Comparison of ENCODE assay signal across 31 cellular contexts in the genomic region with DNA sequence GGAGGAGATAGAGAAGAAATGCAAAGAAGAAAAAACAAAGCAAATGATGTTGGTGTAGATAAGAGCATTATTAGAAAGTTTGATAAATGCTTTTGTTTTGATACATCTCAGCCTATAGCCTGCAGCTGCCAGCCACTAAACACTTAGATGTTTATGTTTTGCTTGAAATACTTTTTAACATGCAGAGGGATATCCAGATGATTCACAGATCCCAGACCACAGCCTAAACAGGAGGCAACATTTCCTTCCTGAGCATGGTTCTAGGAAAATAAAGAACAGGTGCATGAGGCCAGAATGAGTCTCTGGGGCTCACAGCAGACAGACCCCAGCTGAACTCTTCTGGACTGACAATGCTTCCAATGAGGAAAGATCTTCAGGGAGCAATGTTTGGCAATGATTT.
DNase-seq lines count a peak whose midpoint lies in the region; ATAC-seq, FAIRE-seq and TF ChIP-seq lines count a peak whose summit lies in the region.
"Had no signal": no experiment of that assay in that cellular context is flagged by ENCODE, and none has a peak within 500 bp of the region (broad histone marks: within the 10 kb centered on the region; RNA-seq: fewer than 3 reads in every experiment).

No MANE protein-coding gene starts in this region.

- POLR2A ChIA-PET in SK-N-SH (lab: Yijun Ruan, JAX) (no interaction called here), endothelial cell of umbilical vein (lab: Charles Lee) (no interaction called here)

- no peak overlapping the region for H3K9ac ChIP-seq in SK-N-SH
- H3K9ac ChIP-seq in endothelial cell of umbilical vein (replicated peaks; ENCODE audit: extremely low read depth, insufficient read depth, low read length), result no peak overlapping the region

- H3K79me2 ChIP-seq in SK-N-SH (ENCODE audit: insufficient read depth), result no peaks in the 10 kb centered on the region
- no peaks in the 10 kb centered on the region for H3K79me2 ChIP-seq in endothelial cell of umbilical vein (ENCODE audit: control insufficient read depth, insufficient read depth, low read length)

- H3K9me3 ChIP-seq in SK-N-SH, result no peaks in the 10 kb centered on the region
- H3K9me3 ChIP-seq in endothelial cell of umbilical vein (replicated peaks; ENCODE audit: control insufficient read depth, insufficient read depth, low read length), result no peaks in the 10 kb centered on the region
- H3K9me3 ChIP-seq: adrenal gland, tibial artery had no signal

- TF ChIP-seq POLR2A in endothelial cell of umbilical vein (IDR thresholded peaks at IDR 0.05; ENCODE audit: low read depth, low read length) (peak; percentile 60), erythroblast (IDR thresholded peaks at IDR 0.05; ENCODE audit: low read length) (no peak)

- no peaks in the 10 kb centered on the region for H3K9me1 ChIP-seq in endothelial cell of umbilical vein (replicated peaks; ENCODE audit: control insufficient read depth, extremely low read depth, insufficient read depth, low read length)

- H3K4me3 ChIP-seq in SK-N-SH (ENCODE audit: low read depth in 2 of 2, low read length in 1 of 2), result no peak overlapping the region
- H3K4me3 ChIP-seq in endothelial cell of umbilical vein (replicated peaks in 1 of 3; ENCODE audit: insufficient read depth in 1 of 3, low read depth in 1 of 3, low read length in 3 of 3), result no peak overlapping the region
- H3K4me3 ChIP-seq in skeletal muscle cell (ENCODE audit: low read depth, low read length), result no peak overlapping the region
- H3K4me3 ChIP-seq: adrenal gland, PC-9, tibial artery had no signal

- no peak for TF ChIP-seq EP300 in SK-N-SH (IDR thresholded peaks at IDR 0.05; ENCODE audit: borderline replicate concordance in 1 of 2, low read depth in 1 of 2, low read length in 1 of 2)

- dilution Hi-C loops in endothelial cell of umbilical vein (cut with MboI; ENCODE audit: extremely low pct_ligation_motif_present, low sequenced_read_pairs), result no loop called here

- DNase-seq in SK-N-SH (no peak), RPMI7951 (ENCODE audit: low read depth) (peak; percentile 13), endothelial cell of umbilical vein (ENCODE audit: low read depth, low spot score) (peak; percentile 98), skeletal muscle cell (ENCODE audit: low read depth) (peak; percentile 27), erythroblast (lab: John Stamatoyannopoulos, UW) (no peak), OCI-M2 (lab: John Stamatoyannopoulos, UW; ENCODE audit: unreplicated experiment) (no peak)
- DNase-seq: activated CD4-positive, alpha-beta memory T cell treated with anti-CD3 and anti-CD28 coated beads, Interleukin-2, amount 10 ng/mL, durations not matched to agents 7 days and 5 days; activated CD8-positive, alpha-beta memory T cell treated with anti-CD3 and anti-CD28 coated beads, Interleukin-2, amount 50 U/mL, for 4 hours; activated naive CD4-positive, alpha-beta T cell treated with Interleukin-2 at 50 U/mL for 16 hours; adrenal gland; brain microvascular endothelial cell; Calu3; CD4-positive, CD25-positive, alpha-beta regulatory T cell; cerebellar nuclear complex; EL; Kasumi-1; NCI-H1694; NCI-H524; PC-9; stimulated activated CD4-positive, alpha-beta T cell treated with anti-CD3 and anti-CD28 coated beads, Interleukin-4, amount 100 ng/mL, for 1 hour; tibial artery had no signal

- peaks cover 0 to 7% of the 10 kb centered on the region in 2 experiments; a peak in 2 of 4 replicates for H3K4me1 ChIP-seq in SK-N-SH (ENCODE audit: control insufficient read depth in 1 of 2, insufficient read depth in 2 of 2, low read depth in 1 of 2, low read length in 1 of 2)
- H3K4me1 ChIP-seq in endothelial cell of umbilical vein (ENCODE audit: control insufficient read depth, extremely low read depth, insufficient read depth, low read length), result peaks cover 19% of the 10 kb centered on the region
- H3K4me1 ChIP-seq: tibial artery had no signal

- CTCF ChIA-PET in SK-N-SH (lab: Yijun Ruan, JAX), result no interaction called here
- CTCF ChIA-PET in endothelial cell of umbilical vein (lab: Charles Lee), result interaction anchor here (0.7 to 2.0 kb wide), 3 partner anchors 30 to 387 kb away, joined by 3 to 5 read pairs (median 3); no protein-coding TSS in a partner anchor

- no peaks in the 10 kb centered on the region for H3K9me2 ChIP-seq in SK-N-SH

- ATAC-seq in SK-N-SH treated with all-trans-retinoic acid at 6 μM for 48 hours, result no peak
- ATAC-seq in GM19023 (IDR thresholded peaks at IDR 0.05; ENCODE audit: unreplicated experiment), result no peak
- ATAC-seq: left lobe of liver, Right ventricle myocardium inferior, sciatic nerve had no signal

- H3K27ac ChIP-seq in SK-N-SH (ENCODE audit: low read depth in 2 of 2, low read length in 1 of 2) (peak overlapping the region in 1 of 2 experiments; percentile 31; a peak in 1 of 4 replicates), endothelial cell of umbilical vein (ENCODE audit: insufficient read depth, low read depth, low read length) (peak overlapping the region; percentile 82)
- H3K27ac ChIP-seq: adrenal gland, brain microvascular endothelial cell, PC-9, tibial artery had no signal

- TF ChIP-seq CTCF in SK-N-SH (IDR thresholded peaks at IDR 0.05) (no peak), endothelial cell of umbilical vein (IDR thresholded peaks at IDR 0.05; ENCODE audit: extremely low read depth in 1 of 2, insufficient read depth in 1 of 2, low read depth in 1 of 2, low read length in 2 of 2) (no peak)

- TF ChIP-seq RAD21 in SK-N-SH (IDR thresholded peaks at IDR 0.05; ENCODE audit: low read length), result no peak

- no peak overlapping the region for H3K4me2 ChIP-seq in SK-N-SH
- peak overlapping the region; percentile 55 for H3K4me2 ChIP-seq in endothelial cell of umbilical vein (ENCODE audit: insufficient read depth, low read length)
- H3K4me2 ChIP-seq: PC-9 had no signal

- no TSS peak for BruUV-seq in endothelial cell of umbilical vein (replicated peaks; lab: Mats Ljungman, UMichigan)

- H3K36me3 ChIP-seq in SK-N-SH (replicated peaks in 1 of 2; ENCODE audit: control insufficient read depth in 1 of 2, insufficient read depth in 2 of 2, low read length in 1 of 2), result no peaks in the 10 kb centered on the region
- no peaks in the 10 kb centered on the region for H3K36me3 ChIP-seq in endothelial cell of umbilical vein (ENCODE audit: control insufficient read depth in 2 of 2, extremely low read depth in 1 of 2, insufficient read depth in 2 of 2, low read length in 2 of 2)
- H3K36me3 ChIP-seq: adrenal gland, brain microvascular endothelial cell, tibial artery had no signal

- intact Hi-C loops in endothelial cell of umbilical vein (cut with micrococcal nuclease), result loop anchor here (1.0 to 2.0 kb wide), 5 partner anchors 16 to 344 kb away; a partner anchor contains a TSS

- peak; percentile 81 for FAIRE-seq in endothelial cell of umbilical vein (lab: Jason Lieb, UNC)
- FAIRE-seq: A204.1, GM18507, GM19239, H54, islet of Langerhans had no signal

- H2AFZ ChIP-seq in SK-N-SH (ENCODE audit: low read depth) (no peak overlapping the region), endothelial cell of umbilical vein (ENCODE audit: low read depth, low read length) (no peak overlapping the region)
- H2AFZ ChIP-seq: PC-9 had no signal

- H3K27me3 ChIP-seq in SK-N-SH (ENCODE audit: insufficient read depth) (no peaks in the 10 kb centered on the region), endothelial cell of umbilical vein (ENCODE audit: control insufficient read depth in 2 of 2, insufficient read depth in 2 of 2, low read length in 2 of 2) (no peaks in the 10 kb centered on the region)
- H3K27me3 ChIP-seq: adrenal gland, brain microvascular endothelial cell, tibial artery had no signal

- no peaks in the 10 kb centered on the region for H4K20me1 ChIP-seq in SK-N-SH (ENCODE audit: insufficient read depth)
- H4K20me1 ChIP-seq in endothelial cell of umbilical vein (replicated peaks; ENCODE audit: control insufficient read depth, extremely low read depth, insufficient read depth, low read length), result no peaks in the 10 kb centered on the region

- H3F3A ChIP-seq in SK-N-SH (replicated peaks; ENCODE audit: insufficient read depth), result no peaks in the 10 kb centered on the region

TF ChIP-seq in SK-N-SH, 30 proteins besides CTCF, POLR2A, EP300 and RAD21:
- no peak for TF ChIP-seq YY1 (IDR thresholded peaks at IDR 0.05; ENCODE audit: low read depth)
- TF ChIP-seq TCF12 (IDR thresholded peaks at IDR 0.05), result peak; percentile 31; the same call in 1 of the 2 replicates
- TF ChIP-seq SIN3A (IDR thresholded peaks at IDR 0.05; ENCODE audit: borderline replicate concordance, low read depth, low read length), result no peak

TF ChIP-seq in SK-N-SH treated with all-trans-retinoic acid at 6 μM for 48 hours, 23 proteins besides CTCF, POLR2A, EP300 and RAD21 (continues in another document):
- TF ChIP-seq OSR1 (CRISPR knock-in tag; IDR thresholded peaks at IDR 0.05) (no peak), ZNF565 (CRISPR knock-in tag; conservative IDR thresholded peaks at IDR 0.05; ENCODE audit: low read depth) (no peak)
- TF ChIP-seq, protein P1, sequence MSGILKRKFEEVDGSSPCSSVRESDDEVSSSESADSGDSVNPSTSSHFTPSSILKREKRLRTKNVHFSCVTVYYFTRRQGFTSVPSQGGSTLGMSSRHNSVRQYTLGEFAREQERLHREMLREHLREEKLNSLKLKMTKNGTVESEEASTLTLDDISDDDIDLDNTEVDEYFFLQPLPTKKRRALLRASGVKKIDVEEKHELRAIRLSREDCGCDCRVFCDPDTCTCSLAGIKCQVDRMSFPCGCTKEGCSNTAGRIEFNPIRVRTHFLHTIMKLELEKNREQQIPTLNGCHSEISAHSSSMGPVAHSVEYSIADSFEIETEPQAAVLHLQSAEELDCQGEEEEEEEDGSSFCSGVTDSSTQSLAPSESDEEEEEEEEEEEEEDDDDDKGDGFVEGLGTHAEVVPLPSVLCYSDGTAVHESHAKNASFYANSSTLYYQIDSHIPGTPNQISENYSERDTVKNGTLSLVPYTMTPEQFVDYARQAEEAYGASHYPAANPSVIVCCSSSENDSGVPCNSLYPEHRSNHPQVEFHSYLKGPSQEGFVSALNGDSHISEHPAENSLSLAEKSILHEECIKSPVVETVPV (CRISPR knock-in tag; IDR thresholded peaks at IDR 0.05), result no peak

TF ChIP-seq in endothelial cell of umbilical vein, 7 proteins besides CTCF, POLR2A, EP300 and RAD21:
- no peak for TF ChIP-seq MYC (IDR thresholded peaks at IDR 0.05; ENCODE audit: low read depth, low read length)
- TF ChIP-seq FOS (IDR thresholded peaks at IDR 0.05; ENCODE audit: borderline replicate concordance, insufficient read depth, low read length), result peak; percentile 92
- peak; percentile 84 for TF ChIP-seq JUN (IDR thresholded peaks at IDR 0.05; ENCODE audit: borderline replicate concordance, insufficient read depth, insufficient read length, low read depth)
- peak; percentile 91 for TF ChIP-seq GATA2 (IDR thresholded peaks at IDR 0.05; ENCODE audit: insufficient read depth, insufficient read length, low read depth, low read length)
- TF ChIP-seq, protein P2, sequence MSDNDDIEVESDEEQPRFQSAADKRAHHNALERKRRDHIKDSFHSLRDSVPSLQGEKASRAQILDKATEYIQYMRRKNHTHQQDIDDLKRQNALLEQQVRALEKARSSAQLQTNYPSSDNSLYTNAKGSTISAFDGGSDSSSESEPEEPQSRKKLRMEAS (IDR thresholded peaks at IDR 0.05; ENCODE audit: insufficient read depth, insufficient read length), result no peak
- peak; percentile 87 for TF ChIP-seq POLR2AphosphoS5 (IDR thresholded peaks at IDR 0.05; ENCODE audit: insufficient read depth, low read depth, low read length)
- no peak for TF ChIP-seq EZH2 (IDR thresholded peaks at IDR 0.05; ENCODE audit: borderline replicate concordance, low read depth, low read length, severe bottlenecking)

Comparison
In these comparisons a context has a peak if more than half of its experiments do, and no peak if none do; other contexts are left out.
1. DNase-seq: peak in RPMI7951 (single experiment), endothelial cell of umbilical vein (single experiment) and skeletal muscle cell (single experiment); none in SK-N-SH (single experiment), erythroblast (0 of 2) and OCI-M2 (single experiment).